Comparison of ENCODE assay signal across 7 cellular contexts in genomic region chr7:131111081-131111576, GRCh38.
DNase-seq lines count a peak whose midpoint lies in the region; ATAC-seq and TF ChIP-seq lines count a peak whose summit lies in the region.

No MANE protein-coding gene starts in this region.

- H3K14ac ChIP-seq in trophoblast cell (ENCODE audit: low read length) = no peak overlapping the region

- H2AFZ ChIP-seq in MM.1S (ENCODE audit: low read length) (no peak overlapping the region), trophoblast cell (ENCODE audit: insufficient read depth, low read length, poor library complexity) (no peak overlapping the region)

- peaks cover 15% of the 10 kb centered on the region for H3K4me1 ChIP-seq in ES-I3 (ENCODE audit: insufficient read depth, low read length)
- peaks cover 30% of the 10 kb centered on the region for H3K4me1 ChIP-seq in MM.1S (ENCODE audit: low read length)
- peaks cover 9% of the 10 kb centered on the region for H3K4me1 ChIP-seq in foreskin keratinocyte
- peaks cover 8 to 12% of the 10 kb centered on the region in 2 experiments for H3K4me1 ChIP-seq in trophoblast cell (ENCODE audit: control insufficient read depth in 1 of 2, insufficient read depth in 2 of 2, low read length in 2 of 2)

- peak overlapping the region; percentile 94 for H3K4me3 ChIP-seq in MM.1S (ENCODE audit: low read length)
- H3K4me3 ChIP-seq in trophoblast cell (ENCODE audit: low read depth, low read length) = no peak overlapping the region

- WGBS in trophoblast cell (ENCODE audit: extremely low coverage, insufficient coverage, insufficient read length) = no CpG with 5 or more reads among the region's 6 CpGs

- H3K4me2 ChIP-seq in MM.1S (ENCODE audit: low read depth, low read length) (peak overlapping the region; percentile 97), trophoblast cell (ENCODE audit: low read length) (no peak overlapping the region)

- H3K18ac ChIP-seq in trophoblast cell (ENCODE audit: low read length) = no peak overlapping the region

- H3K27me3 ChIP-seq in MM.1S (replicated peaks; ENCODE audit: insufficient read depth, low read length) = no peaks in the 10 kb centered on the region
- H3K27me3 ChIP-seq in foreskin keratinocyte = no peaks in the 10 kb centered on the region
- peaks cover 5% of the 10 kb centered on the region for H3K27me3 ChIP-seq in trophoblast cell (ENCODE audit: insufficient read depth, low read length)

- TF ChIP-seq CTCF in MM.1S (IDR thresholded peaks at IDR 0.05; ENCODE audit: low read length) (no peak), WTC11 (IDR thresholded peaks at IDR 0.05) (no peak), foreskin keratinocyte (conservative IDR thresholded peaks at IDR 0.05) (no peak)

- H3K23ac ChIP-seq in trophoblast cell (ENCODE audit: low read length) = no peak overlapping the region

- peak overlapping the region; percentile 61; the same call in 1 of the 2 replicates for H3K27ac Mint-ChIP-seq in WTC11

- H3K9me2 ChIP-seq in MM.1S (replicated peaks; ENCODE audit: insufficient read depth, low read length) = no peaks in the 10 kb centered on the region

- ATAC-seq in WTC11 (no peak), foreskin keratinocyte (no peak), GM21737 (IDR thresholded peaks at IDR 0.05; ENCODE audit: unreplicated experiment) (no peak)

- H3K36me3 Mint-ChIP-seq in WTC11 = no peaks in the 10 kb centered on the region

- H3K79me1 ChIP-seq in trophoblast cell (ENCODE audit: low read length) = peaks cover 14% of the 10 kb centered on the region

- no peak overlapping the region for H2BK120ac ChIP-seq in trophoblast cell (ENCODE audit: insufficient read depth, low read length, poor library complexity)

- no peak overlapping the region for H4K91ac ChIP-seq in trophoblast cell (ENCODE audit: low read depth, low read length)

- H3K36me3 ChIP-seq in ES-I3 (ENCODE audit: insufficient read depth, low read length) = no peaks in the 10 kb centered on the region
- no peaks in the 10 kb centered on the region for H3K36me3 ChIP-seq in MM.1S (replicated peaks; ENCODE audit: insufficient read depth, low read length)
- H3K36me3 ChIP-seq in trophoblast cell (ENCODE audit: control insufficient read depth in 1 of 2, insufficient read depth in 2 of 2, low read length in 2 of 2) = no peaks in the 10 kb centered on the region

- H3K4me1 Mint-ChIP-seq in WTC11 = peaks cover 36% of the 10 kb centered on the region

- peaks cover 12% of the 10 kb centered on the region for H3K27me3 Mint-ChIP-seq in WTC11 (ENCODE audit: low read depth)

- H3K4me3 Mint-ChIP-seq in WTC11 = peak overlapping the region; percentile 95

- H3K9me3 Mint-ChIP-seq in WTC11 = no peaks in the 10 kb centered on the region

- peaks cover 32% of the 10 kb centered on the region for H3F3A ChIP-seq in MM.1S (ENCODE audit: insufficient read depth, low read length)

- H4K8ac ChIP-seq in trophoblast cell (ENCODE audit: low read depth, low read length) = no peak overlapping the region

- no peak overlapping the region for H2AK5ac ChIP-seq in trophoblast cell (ENCODE audit: low read length)

- H3K27ac ChIP-seq in MM.1S (ENCODE audit: low read length) (peak overlapping the region; percentile 92), foreskin keratinocyte (peak overlapping the region; percentile 91), trophoblast cell (ENCODE audit: low read depth, low read length) (no peak overlapping the region)

- no peak overlapping the region for H2BK5ac ChIP-seq in trophoblast cell (ENCODE audit: low read depth, low read length, poor library complexity)

- POLR2A ChIA-PET in WTC11 (lab: Charles Lee) = no interaction called here

- H3K9me3 ChIP-seq in ES-I3 (ENCODE audit: control insufficient read depth, insufficient read depth, low read length) (no peaks in the 10 kb centered on the region), MM.1S (replicated peaks; ENCODE audit: insufficient read depth, low read length) (no peaks in the 10 kb centered on the region), trophoblast cell (ENCODE audit: insufficient read depth, low read depth, low read length) (no peaks in the 10 kb centered on the region)

- H3K79me2 ChIP-seq in MM.1S (ENCODE audit: low read length) (peaks cover 41% of the 10 kb centered on the region), trophoblast cell (ENCODE audit: control insufficient read depth, insufficient read depth, low read length, poor library complexity) (peaks cover 7% of the 10 kb centered on the region)

- peak overlapping the region; percentile 79; the same call in 1 of the 2 replicates for H3K9ac ChIP-seq in ES-I3 (ENCODE audit: low read depth, low read length)
- peak overlapping the region; percentile 93 for H3K9ac ChIP-seq in MM.1S (ENCODE audit: low read length)
- H3K9ac ChIP-seq in trophoblast cell (ENCODE audit: low read length) = no peak overlapping the region

- H4K12ac ChIP-seq in trophoblast cell (ENCODE audit: low read depth, low read length) = no peak overlapping the region

- no peak overlapping the region for H2BK12ac ChIP-seq in trophoblast cell (ENCODE audit: low read length)

- DNase-seq in MM.1S (peak; percentile 39), WTC11 (ENCODE audit: low spot score) (no peak), foreskin keratinocyte (peak; percentile 40 to 65), trophoblast cell (peak; percentile 52 to 90), NCI-H1694 (lab: John Stamatoyannopoulos, UW) (no peak)

- H4K20me1 ChIP-seq in MM.1S (ENCODE audit: insufficient read depth, low read length) = no peaks in the 10 kb centered on the region

- H3K4ac ChIP-seq in trophoblast cell (ENCODE audit: low read depth, low read length) = no peak overlapping the region

- CTCF ChIA-PET in WTC11 (lab: Charles Lee) = interaction anchor here (2.4 kb wide), 1 partner anchor 192 kb away, joined by 9 read pairs; no protein-coding TSS in a partner anchor

TF ChIP-seq in WTC11, 78 proteins besides CTCF, POLR2A, EP300 and RAD21:
- TF ChIP-seq MYBL2 (CRISPR knock-in tag; IDR thresholded peaks at IDR 0.05) = no peak
- TF ChIP-seq SP1 (CRISPR knock-in tag; conservative IDR thresholded peaks at IDR 0.05) = no peak
- no peak for TF ChIP-seq GABPB1 (CRISPR knock-in tag; IDR thresholded peaks at IDR 0.05)
- no peak for TF ChIP-seq KAT7 (CRISPR knock-in tag; IDR thresholded peaks at IDR 0.05; ENCODE audit: borderline replicate concordance)
- no peak for TF ChIP-seq NR2C2 (CRISPR knock-in tag; IDR thresholded peaks at IDR 0.05)
- 0 out of 2 replicates have a peak, but pooled peaks have one; percentile 25 for TF ChIP-seq SMAD3 (CRISPR knock-in tag; IDR thresholded peaks at IDR 0.05; ENCODE audit: borderline replicate concordance)
- no peak for TF ChIP-seq NFATC4 (CRISPR knock-in tag; IDR thresholded peaks at IDR 0.05)

Comparison
In these comparisons a context has a peak if more than half of its experiments do, and no peak if none do; other contexts are left out.
1. DNase-seq: peak in MM.1S (single experiment), foreskin keratinocyte (2 of 2) and trophoblast cell (2 of 2); none in WTC11 (single experiment) and NCI-H1694 (single experiment).